1 cellular context compared by ENCODE assay signal in the genomic region with DNA sequence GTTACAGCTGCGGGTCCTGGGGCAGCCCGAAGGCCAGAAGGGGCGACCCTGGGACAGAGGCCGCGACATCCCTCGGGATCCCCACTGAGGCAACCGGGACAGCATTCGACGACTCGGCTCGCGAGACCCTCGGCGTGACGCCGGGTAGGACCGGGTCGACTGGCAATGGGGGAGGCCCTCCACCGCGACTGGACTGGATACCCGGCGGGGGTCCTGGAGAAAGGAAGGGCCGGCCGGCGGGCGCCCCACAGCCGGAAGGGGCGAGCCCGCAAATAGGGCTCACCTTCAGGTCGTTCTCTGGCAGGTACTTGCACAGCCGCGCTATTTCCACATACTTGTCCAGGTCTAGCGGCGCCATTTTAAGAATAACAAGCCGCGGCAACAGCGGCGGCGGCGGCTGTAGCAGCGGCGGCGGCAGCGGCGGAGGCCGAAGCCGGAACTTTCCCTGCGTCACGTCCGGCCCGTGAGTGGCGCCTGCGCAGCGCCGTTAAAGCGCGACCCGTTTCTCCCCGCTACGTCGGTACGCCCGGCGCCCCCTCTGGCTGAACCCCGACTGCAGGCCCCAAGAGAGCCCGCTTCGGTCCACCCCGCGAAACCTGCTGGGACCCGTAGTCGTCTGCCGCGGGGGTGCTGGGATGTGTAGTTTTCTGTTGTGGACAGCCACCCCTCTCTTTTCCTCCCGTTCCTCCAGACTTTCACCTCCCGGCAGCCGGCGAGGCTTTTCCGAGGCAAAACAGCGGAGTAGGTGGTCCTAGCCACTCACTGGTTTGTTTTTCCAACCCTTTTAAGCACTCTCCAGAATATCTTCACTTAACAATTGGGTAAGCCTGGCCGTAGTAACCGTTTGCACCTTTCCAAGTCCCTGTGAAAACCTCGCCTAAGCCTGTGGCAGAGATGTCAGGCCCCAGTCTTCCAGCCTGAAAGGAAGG.
TF ChIP-seq lines count a peak whose summit lies in the region.

A gene (minus strand): TSS at position 443 of the 929 bp plus-strand sequence. CDS start 85 bp downstream, at position 358.

TF ChIP-seq in HepG2, 621 proteins besides CTCF, POLR2A, EP300 and RAD21 (continued from another document and continues in another):
- TF ChIP-seq, protein P1, sequence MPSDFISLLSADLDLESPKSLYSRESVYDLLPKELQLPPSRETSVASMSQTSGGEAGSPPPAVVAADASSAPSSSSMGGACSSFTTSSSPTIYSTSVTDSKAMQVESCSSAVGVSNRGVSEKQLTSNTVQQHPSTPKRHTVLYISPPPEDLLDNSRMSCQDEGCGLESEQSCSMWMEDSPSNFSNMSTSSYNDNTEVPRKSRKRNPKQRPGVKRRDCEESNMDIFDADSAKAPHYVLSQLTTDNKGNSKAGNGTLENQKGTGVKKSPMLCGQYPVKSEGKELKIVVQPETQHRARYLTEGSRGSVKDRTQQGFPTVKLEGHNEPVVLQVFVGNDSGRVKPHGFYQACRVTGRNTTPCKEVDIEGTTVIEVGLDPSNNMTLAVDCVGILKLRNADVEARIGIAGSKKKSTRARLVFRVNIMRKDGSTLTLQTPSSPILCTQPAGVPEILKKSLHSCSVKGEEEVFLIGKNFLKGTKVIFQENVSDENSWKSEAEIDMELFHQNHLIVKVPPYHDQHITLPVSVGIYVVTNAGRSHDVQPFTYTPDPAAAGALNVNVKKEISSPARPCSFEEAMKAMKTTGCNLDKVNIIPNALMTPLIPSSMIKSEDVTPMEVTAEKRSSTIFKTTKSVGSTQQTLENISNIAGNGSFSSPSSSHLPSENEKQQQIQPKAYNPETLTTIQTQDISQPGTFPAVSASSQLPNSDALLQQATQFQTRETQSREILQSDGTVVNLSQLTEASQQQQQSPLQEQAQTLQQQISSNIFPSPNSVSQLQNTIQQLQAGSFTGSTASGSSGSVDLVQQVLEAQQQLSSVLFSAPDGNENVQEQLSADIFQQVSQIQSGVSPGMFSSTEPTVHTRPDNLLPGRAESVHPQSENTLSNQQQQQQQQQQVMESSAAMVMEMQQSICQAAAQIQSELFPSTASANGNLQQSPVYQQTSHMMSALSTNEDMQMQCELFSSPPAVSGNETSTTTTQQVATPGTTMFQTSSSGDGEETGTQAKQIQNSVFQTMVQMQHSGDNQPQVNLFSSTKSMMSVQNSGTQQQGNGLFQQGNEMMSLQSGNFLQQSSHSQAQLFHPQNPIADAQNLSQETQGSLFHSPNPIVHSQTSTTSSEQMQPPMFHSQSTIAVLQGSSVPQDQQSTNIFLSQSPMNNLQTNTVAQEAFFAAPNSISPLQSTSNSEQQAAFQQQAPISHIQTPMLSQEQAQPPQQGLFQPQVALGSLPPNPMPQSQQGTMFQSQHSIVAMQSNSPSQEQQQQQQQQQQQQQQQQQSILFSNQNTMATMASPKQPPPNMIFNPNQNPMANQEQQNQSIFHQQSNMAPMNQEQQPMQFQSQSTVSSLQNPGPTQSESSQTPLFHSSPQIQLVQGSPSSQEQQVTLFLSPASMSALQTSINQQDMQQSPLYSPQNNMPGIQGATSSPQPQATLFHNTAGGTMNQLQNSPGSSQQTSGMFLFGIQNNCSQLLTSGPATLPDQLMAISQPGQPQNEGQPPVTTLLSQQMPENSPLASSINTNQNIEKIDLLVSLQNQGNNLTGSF (CRISPR knock-in tag; IDR thresholded peaks at IDR 0.05) = no peak
- TF ChIP-seq, protein P2, sequence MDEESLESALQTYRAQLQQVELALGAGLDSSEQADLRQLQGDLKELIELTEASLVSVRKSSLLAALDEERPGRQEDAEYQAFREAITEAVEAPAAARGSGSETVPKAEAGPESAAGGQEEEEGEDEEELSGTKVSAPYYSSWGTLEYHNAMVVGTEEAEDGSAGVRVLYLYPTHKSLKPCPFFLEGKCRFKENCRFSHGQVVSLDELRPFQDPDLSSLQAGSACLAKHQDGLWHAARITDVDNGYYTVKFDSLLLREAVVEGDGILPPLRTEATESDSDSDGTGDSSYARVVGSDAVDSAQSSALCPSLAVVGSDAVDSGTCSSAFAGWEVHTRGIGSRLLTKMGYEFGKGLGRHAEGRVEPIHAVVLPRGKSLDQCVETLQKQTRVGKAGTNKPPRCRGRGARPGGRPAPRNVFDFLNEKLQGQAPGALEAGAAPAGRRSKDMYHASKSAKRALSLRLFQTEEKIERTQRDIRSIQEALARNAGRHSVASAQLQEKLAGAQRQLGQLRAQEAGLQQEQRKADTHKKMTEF (CRISPR knock-in tag; IDR thresholded peaks at IDR 0.05) = peak; percentile 93
- TF ChIP-seq ZNF879 (CRISPR knock-in tag; IDR thresholded peaks at IDR 0.05) = no peak
- TF ChIP-seq, protein P3, sequence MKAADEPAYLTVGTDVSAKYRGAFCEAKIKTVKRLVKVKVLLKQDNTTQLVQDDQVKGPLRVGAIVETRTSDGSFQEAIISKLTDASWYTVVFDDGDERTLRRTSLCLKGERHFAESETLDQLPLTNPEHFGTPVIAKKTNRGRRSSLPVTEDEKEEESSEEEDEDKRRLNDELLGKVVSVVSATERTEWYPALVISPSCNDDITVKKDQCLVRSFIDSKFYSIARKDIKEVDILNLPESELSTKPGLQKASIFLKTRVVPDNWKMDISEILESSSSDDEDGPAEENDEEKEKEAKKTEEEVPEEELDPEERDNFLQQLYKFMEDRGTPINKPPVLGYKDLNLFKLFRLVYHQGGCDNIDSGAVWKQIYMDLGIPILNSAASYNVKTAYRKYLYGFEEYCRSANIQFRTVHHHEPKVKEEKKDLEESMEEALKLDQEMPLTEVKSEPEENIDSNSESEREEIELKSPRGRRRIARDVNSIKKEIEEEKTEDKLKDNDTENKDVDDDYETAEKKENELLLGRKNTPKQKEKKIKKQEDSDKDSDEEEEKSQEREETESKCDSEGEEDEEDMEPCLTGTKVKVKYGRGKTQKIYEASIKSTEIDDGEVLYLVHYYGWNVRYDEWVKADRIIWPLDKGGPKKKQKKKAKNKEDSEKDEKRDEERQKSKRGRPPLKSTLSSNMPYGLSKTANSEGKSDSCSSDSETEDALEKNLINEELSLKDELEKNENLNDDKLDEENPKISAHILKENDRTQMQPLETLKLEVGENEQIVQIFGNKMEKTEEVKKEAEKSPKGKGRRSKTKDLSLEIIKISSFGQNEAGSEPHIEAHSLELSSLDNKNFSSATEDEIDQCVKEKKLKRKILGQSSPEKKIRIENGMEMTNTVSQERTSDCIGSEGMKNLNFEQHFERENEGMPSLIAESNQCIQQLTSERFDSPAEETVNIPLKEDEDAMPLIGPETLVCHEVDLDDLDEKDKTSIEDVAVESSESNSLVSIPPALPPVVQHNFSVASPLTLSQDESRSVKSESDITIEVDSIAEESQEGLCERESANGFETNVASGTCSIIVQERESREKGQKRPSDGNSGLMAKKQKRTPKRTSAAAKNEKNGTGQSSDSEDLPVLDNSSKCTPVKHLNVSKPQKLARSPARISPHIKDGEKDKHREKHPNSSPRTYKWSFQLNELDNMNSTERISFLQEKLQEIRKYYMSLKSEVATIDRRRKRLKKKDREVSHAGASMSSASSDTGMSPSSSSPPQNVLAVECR (CRISPR knock-in tag; IDR thresholded peaks at IDR 0.05; ENCODE audit: borderline replicate concordance) = peak; percentile 81
- TF ChIP-seq HIVEP1 (CRISPR knock-in tag; IDR thresholded peaks at IDR 0.05) = 0 out of 2 replicates have a peak, but pooled peaks have one; percentile 10
- no peak for TF ChIP-seq ESRRA (CRISPR knock-in tag; IDR thresholded peaks at IDR 0.05; ENCODE audit: low read depth)
- no peak for TF ChIP-seq ZNF883 (CRISPR knock-in tag; IDR thresholded peaks at IDR 0.05; ENCODE audit: not compliant biosample characterization)
- no peak for TF ChIP-seq KLF11 (CRISPR knock-in tag; IDR thresholded peaks at IDR 0.05)
- TF ChIP-seq ZNF672 (CRISPR knock-in tag; IDR thresholded peaks at IDR 0.05) = no peak
- TF ChIP-seq, protein P4, sequence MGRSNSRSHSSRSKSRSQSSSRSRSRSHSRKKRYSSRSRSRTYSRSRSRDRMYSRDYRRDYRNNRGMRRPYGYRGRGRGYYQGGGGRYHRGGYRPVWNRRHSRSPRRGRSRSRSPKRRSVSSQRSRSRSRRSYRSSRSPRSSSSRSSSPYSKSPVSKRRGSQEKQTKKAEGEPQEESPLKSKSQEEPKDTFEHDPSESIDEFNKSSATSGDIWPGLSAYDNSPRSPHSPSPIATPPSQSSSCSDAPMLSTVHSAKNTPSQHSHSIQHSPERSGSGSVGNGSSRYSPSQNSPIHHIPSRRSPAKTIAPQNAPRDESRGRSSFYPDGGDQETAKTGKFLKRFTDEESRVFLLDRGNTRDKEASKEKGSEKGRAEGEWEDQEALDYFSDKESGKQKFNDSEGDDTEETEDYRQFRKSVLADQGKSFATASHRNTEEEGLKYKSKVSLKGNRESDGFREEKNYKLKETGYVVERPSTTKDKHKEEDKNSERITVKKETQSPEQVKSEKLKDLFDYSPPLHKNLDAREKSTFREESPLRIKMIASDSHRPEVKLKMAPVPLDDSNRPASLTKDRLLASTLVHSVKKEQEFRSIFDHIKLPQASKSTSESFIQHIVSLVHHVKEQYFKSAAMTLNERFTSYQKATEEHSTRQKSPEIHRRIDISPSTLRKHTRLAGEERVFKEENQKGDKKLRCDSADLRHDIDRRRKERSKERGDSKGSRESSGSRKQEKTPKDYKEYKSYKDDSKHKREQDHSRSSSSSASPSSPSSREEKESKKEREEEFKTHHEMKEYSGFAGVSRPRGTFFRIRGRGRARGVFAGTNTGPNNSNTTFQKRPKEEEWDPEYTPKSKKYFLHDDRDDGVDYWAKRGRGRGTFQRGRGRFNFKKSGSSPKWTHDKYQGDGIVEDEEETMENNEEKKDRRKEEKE (IDR thresholded peaks at IDR 0.05) = no peak
- TF ChIP-seq ZNF431 (CRISPR knock-in tag; IDR thresholded peaks at IDR 0.05; ENCODE audit: borderline replicate concordance, low read depth) = no peak
- TF ChIP-seq NFIB (CRISPR knock-in tag; IDR thresholded peaks at IDR 0.05; ENCODE audit: borderline replicate concordance) = no peak
- TF ChIP-seq SP5 (CRISPR knock-in tag; IDR thresholded peaks at IDR 0.05; ENCODE audit: borderline replicate concordance, low read depth) = no peak
- TF ChIP-seq ZNF10 (CRISPR knock-in tag; IDR thresholded peaks at IDR 0.05; ENCODE audit: borderline replicate concordance, low read depth) = no peak
- TF ChIP-seq U2AF1 (optimal IDR thresholded peaks at IDR 0.05; ENCODE audit: low read depth, low read length) = no peak
- no peak for TF ChIP-seq ZNF121 (CRISPR knock-in tag; IDR thresholded peaks at IDR 0.05)
- TF ChIP-seq, protein P5, sequence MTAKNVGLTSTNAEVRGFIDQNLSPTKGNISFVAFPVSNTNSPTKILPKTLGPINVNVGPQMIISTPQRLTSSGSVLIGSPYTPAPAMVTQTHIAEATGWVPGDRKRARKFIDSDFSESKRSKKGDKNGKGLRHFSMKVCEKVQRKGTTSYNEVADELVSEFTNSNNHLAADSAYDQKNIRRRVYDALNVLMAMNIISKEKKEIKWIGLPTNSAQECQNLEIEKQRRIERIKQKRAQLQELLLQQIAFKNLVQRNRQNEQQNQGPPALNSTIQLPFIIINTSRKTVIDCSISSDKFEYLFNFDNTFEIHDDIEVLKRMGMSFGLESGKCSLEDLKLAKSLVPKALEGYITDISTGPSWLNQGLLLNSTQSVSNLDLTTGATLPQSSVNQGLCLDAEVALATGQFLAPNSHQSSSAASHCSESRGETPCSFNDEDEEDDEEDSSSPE (CRISPR knock-in tag; IDR thresholded peaks at IDR 0.05) = peak; percentile 88
- no peak for TF ChIP-seq ZNF598 (CRISPR knock-in tag; IDR thresholded peaks at IDR 0.05; ENCODE audit: borderline replicate concordance)
- TF ChIP-seq CHD4 (IDR thresholded peaks at IDR 0.05; ENCODE audit: borderline replicate concordance, low read length) = no peak
- TF ChIP-seq, protein P6, sequence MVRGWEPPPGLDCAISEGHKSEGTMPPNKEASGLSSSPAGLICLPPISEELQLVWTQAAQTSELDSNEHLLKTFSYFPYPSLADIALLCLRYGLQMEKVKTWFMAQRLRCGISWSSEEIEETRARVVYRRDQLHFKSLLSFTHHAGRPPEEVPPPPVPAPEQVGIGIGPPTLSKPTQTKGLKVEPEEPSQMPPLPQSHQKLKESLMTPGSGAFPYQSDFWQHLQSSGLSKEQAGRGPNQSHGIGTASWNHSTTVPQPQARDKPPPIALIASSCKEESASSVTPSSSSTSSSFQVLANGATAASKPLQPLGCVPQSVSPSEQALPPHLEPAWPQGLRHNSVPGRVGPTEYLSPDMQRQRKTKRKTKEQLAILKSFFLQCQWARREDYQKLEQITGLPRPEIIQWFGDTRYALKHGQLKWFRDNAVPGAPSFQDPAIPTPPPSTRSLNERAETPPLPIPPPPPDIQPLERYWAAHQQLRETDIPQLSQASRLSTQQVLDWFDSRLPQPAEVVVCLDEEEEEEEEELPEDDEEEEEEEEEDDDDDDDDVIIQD (CRISPR knock-in tag; IDR thresholded peaks at IDR 0.05; ENCODE audit: low read depth) = peak; percentile 40; the same call in 1 of the 2 replicates
- TF ChIP-seq, protein P7, sequence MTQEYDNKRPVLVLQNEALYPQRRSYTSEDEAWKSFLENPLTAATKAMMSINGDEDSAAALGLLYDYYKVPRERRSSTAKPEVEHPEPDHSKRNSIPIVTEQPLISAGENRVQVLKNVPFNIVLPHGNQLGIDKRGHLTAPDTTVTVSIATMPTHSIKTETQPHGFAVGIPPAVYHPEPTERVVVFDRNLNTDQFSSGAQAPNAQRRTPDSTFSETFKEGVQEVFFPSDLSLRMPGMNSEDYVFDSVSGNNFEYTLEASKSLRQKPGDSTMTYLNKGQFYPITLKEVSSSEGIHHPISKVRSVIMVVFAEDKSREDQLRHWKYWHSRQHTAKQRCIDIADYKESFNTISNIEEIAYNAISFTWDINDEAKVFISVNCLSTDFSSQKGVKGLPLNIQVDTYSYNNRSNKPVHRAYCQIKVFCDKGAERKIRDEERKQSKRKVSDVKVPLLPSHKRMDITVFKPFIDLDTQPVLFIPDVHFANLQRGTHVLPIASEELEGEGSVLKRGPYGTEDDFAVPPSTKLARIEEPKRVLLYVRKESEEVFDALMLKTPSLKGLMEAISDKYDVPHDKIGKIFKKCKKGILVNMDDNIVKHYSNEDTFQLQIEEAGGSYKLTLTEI (CRISPR knock-in tag; conservative IDR thresholded peaks at IDR 0.05) = no peak
- no peak for TF ChIP-seq HDAC6 (IDR thresholded peaks at IDR 0.05; ENCODE audit: low read depth, low read length)
- no peak for TF ChIP-seq FOSL1 (CRISPR knock-in tag; IDR thresholded peaks at IDR 0.05; ENCODE audit: borderline replicate concordance)
- TF ChIP-seq TEAD2 (CRISPR knock-in tag; IDR thresholded peaks at IDR 0.05) = no peak
- TF ChIP-seq RFXANK (CRISPR knock-in tag; IDR thresholded peaks at IDR 0.05) = no peak
- TF ChIP-seq, protein P8, sequence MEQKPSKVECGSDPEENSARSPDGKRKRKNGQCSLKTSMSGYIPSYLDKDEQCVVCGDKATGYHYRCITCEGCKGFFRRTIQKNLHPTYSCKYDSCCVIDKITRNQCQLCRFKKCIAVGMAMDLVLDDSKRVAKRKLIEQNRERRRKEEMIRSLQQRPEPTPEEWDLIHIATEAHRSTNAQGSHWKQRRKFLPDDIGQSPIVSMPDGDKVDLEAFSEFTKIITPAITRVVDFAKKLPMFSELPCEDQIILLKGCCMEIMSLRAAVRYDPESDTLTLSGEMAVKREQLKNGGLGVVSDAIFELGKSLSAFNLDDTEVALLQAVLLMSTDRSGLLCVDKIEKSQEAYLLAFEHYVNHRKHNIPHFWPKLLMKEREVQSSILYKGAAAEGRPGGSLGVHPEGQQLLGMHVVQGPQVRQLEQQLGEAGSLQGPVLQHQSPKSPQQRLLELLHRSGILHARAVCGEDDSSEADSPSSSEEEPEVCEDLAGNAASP (CRISPR knock-in tag; IDR thresholded peaks at IDR 0.05; ENCODE audit: borderline replicate concordance) = peak; percentile 25; the same call in 1 of the 2 replicates
- no peak; the same call in 1 of the 2 replicates for TF ChIP-seq ZNF547 (CRISPR knock-in tag; IDR thresholded peaks at IDR 0.05)
- no peak for TF ChIP-seq KLF9 (CRISPR knock-in tag; IDR thresholded peaks at IDR 0.05; ENCODE audit: low read depth)
- peak; percentile 72; the same call in 1 of the 2 replicates for TF ChIP-seq HDAC1 (CRISPR knock-in tag; IDR thresholded peaks at IDR 0.05)
- peak; percentile 20; the same call in 1 of the 2 replicates for TF ChIP-seq YEATS4 (CRISPR knock-in tag; IDR thresholded peaks at IDR 0.05; ENCODE audit: borderline replicate concordance)
- no peak for TF ChIP-seq ZNF263 (CRISPR knock-in tag; IDR thresholded peaks at IDR 0.05)
- TF ChIP-seq PHF5A (CRISPR knock-in tag; IDR thresholded peaks at IDR 0.05; ENCODE audit: low read depth, unreplicated experiment) = no peak
